In genomic region chr13:25062479-25062878, GRCh38 we compare ENCODE assay signal across 19 cellular contexts.
"Had no signal": no experiment of that assay in that cellular context is flagged by ENCODE, and none has a peak within 500 bp of the region (broad histone marks: within the 10 kb centered on the region; RNA-seq: fewer than 3 reads in every experiment).

No MANE protein-coding gene starts in this region.

- H3K4me3 ChIP-seq: psoas muscle, right lobe of liver had no signal

- H3K27me3 ChIP-seq: right lobe of liver had no signal

- H3K9me3 Mint-ChIP-seq: activated T-cell treated with anti-CD3 and anti-CD28 coated beads, Interleukin-2, amount 50 U/mL, for 4 hours; central memory CD8-positive, alpha-beta T cell; dendritic cell treated with granulocyte-macrophage colony-stimulating factor and Interleukin-4, amounts not matched to agents 40 ng/mL and 50 ng/mL, for 4 days; natural killer cell treated with Interleukin-12 subunit alpha and Interleukin-12 subunit beta and Interleukin-15 and Interleukin-18, amount 100 ng/mL, for 72 hours; T-helper 2 cell treated with Interferon-gamma antibody and Interleukin-4, amounts not matched to agents 5 μg/mL and 100 μg/mL, for 36 hours had no signal

- H3K9me3 ChIP-seq: psoas muscle, right lobe of liver had no signal

- H3K27ac ChIP-seq: psoas muscle, right lobe of liver had no signal

- H3K27me3 Mint-ChIP-seq: dendritic cell treated with granulocyte-macrophage colony-stimulating factor and Interleukin-4, amounts not matched to agents 40 ng/mL and 50 ng/mL, for 4 days had no signal

- H3K36me3 Mint-ChIP-seq: activated CD8-positive, alpha-beta memory T cell treated with anti-CD3 and anti-CD28 coated beads, Interleukin-2, amount 10 ng/mL, durations not matched to agents 7 days and 5 days; activated naive CD8-positive, alpha-beta T cell; brain; natural killer cell treated with Interleukin-12 subunit alpha and Interleukin-12 subunit beta and Interleukin-15 and Interleukin-18, amount 100 ng/mL, for 72 hours had no signal

- H3K4me3 Mint-ChIP-seq: activated CD8-positive, alpha-beta memory T cell treated with anti-CD3 and anti-CD28 coated beads, Interleukin-2, amount 10 ng/mL, durations not matched to agents 7 days and 5 days; activated naive CD8-positive, alpha-beta T cell; activated T-cell treated with anti-CD3 and anti-CD28 coated beads, Interleukin-2, amount 50 U/mL, for 4 hours; brain; central memory CD8-positive, alpha-beta T cell; dendritic cell treated with granulocyte-macrophage colony-stimulating factor and Interleukin-4, amounts not matched to agents 40 ng/mL and 50 ng/mL, for 4 days; natural killer cell treated with Interleukin-12 subunit alpha and Interleukin-12 subunit beta and Interleukin-15 and Interleukin-18, amount 100 ng/mL, for 72 hours; stimulated activated naive B cell treated with anti-CD40 and anti-IgM and Interleukin-4, amounts not matched to agents 10 μg/mL and 1 μg/mL and 100 μg/mL, for 72 hours; T-helper 2 cell treated with Interferon-gamma antibody and Interleukin-4, amounts not matched to agents 5 μg/mL and 100 μg/mL, for 36 hours had no signal

- H3K27ac Mint-ChIP-seq: activated CD8-positive, alpha-beta memory T cell treated with anti-CD3 and anti-CD28 coated beads, Interleukin-2, amount 10 ng/mL, durations not matched to agents 7 days and 5 days; activated naive CD8-positive, alpha-beta T cell; brain; dendritic cell treated with granulocyte-macrophage colony-stimulating factor and Interleukin-4, amounts not matched to agents 40 ng/mL and 50 ng/mL, for 4 days; natural killer cell treated with Interleukin-12 subunit alpha and Interleukin-12 subunit beta and Interleukin-15 and Interleukin-18, amount 100 ng/mL, for 72 hours; stimulated activated naive B cell treated with anti-CD40 and anti-IgM and Interleukin-4, amounts not matched to agents 10 μg/mL and 1 μg/mL and 100 μg/mL, for 72 hours; T-helper 2 cell treated with Interferon-gamma antibody and Interleukin-4, amounts not matched to agents 5 μg/mL and 100 μg/mL, for 36 hours had no signal

- DNase-seq: activated CD4-positive, alpha-beta T cell treated with anti-CD3 and anti-CD28 coated beads for 1 hour; activated CD4-positive, alpha-beta T cell treated with anti-CD3 and anti-CD28 coated beads, Interleukin-2, amount 50 U/mL, for 48 hours; activated CD8-positive, alpha-beta memory T cell treated with anti-CD3 and anti-CD28 coated beads, Interleukin-2, amount 10 ng/mL, durations not matched to agents 7 days and 5 days; activated effector memory CD4-positive, alpha-beta T cell treated with anti-CD3 and anti-CD28 coated beads, Interleukin-2, amount 50 U/mL, for 16 hours; activated T-cell treated with anti-CD3 and anti-CD28 coated beads, Interleukin-2, amount 50 U/mL, for 4 hours; amygdala; mammary epithelial cell; nucleus accumbens; psoas muscle; right lobe of liver; stimulated activated CD4-positive, alpha-beta T cell treated with anti-CD3 and anti-CD28 coated beads, Interleukin-1b, Interleukin-23, amount 100 ng/mL, for 48 hours; stimulated activated naive B cell treated with anti-CD40 and anti-IgM and Interleukin-4, amounts not matched to agents 10 μg/mL and 1 μg/mL and 100 μg/mL, for 72 hours; trophoblast cell had no signal

- H3K36me3 ChIP-seq: right lobe of liver had no signal

- H3K4me1 Mint-ChIP-seq: activated CD8-positive, alpha-beta memory T cell treated with anti-CD3 and anti-CD28 coated beads, Interleukin-2, amount 10 ng/mL, durations not matched to agents 7 days and 5 days; brain; central memory CD8-positive, alpha-beta T cell had no signal

- ATAC-seq: activated CD8-positive, alpha-beta memory T cell treated with anti-CD3 and anti-CD28 coated beads, Interleukin-2, amount 10 ng/mL, durations not matched to agents 7 days and 5 days; activated T-cell treated with anti-CD3 and anti-CD28 coated beads, Interleukin-2, amount 50 U/mL, for 4 hours; natural killer cell treated with Interleukin-12 subunit alpha and Interleukin-12 subunit beta and Interleukin-15 and Interleukin-18, amount 100 ng/mL, for 72 hours; psoas muscle; right lobe of liver; stimulated activated naive B cell treated with anti-CD40 and anti-IgM and Interleukin-4, amounts not matched to agents 10 μg/mL and 1 μg/mL and 100 μg/mL, for 72 hours had no signal

- H3K4me1 ChIP-seq: psoas muscle, right lobe of liver had no signal
